Comparison of ENCODE assay signal across 8 cellular contexts in the genomic region with DNA sequence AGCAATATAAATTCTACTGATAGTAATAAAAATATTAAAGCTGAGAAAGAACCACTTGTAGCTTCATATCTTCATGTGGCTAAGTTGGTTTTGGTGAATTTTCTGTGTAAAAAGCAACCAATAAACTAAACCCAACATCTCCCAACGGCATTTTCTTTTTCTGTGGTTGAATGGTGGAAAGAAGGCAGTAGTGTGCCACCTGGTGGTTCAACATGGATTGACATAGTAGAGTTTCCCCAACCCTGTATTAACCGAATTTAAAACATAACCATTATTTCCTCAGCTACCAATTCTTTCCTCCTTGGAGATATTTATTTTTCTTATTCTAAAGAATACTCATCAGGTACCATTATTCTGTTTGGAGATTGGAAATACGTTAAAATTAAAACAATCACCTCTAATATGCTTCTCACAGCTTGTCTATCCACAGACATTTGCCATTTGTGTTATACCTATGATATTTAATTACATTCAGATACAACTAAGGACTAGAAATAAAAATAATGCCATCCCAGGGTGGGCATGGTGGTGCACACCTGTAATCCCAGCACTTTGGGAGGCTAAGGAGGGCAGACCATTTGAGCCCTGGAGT.
DNase-seq lines count a peak whose midpoint lies in the region; ATAC-seq, FAIRE-seq and TF ChIP-seq lines count a peak whose summit lies in the region.

No MANE protein-coding gene starts in this region.

- no peaks in the 10 kb centered on the region for H3K4me1 ChIP-seq in mucosa of descending colon (ENCODE audit: low read depth)

- no peak overlapping the region for H3K4me3 ChIP-seq in mucosa of descending colon

- intact Hi-C loops in mucosa of descending colon (cut with DNase I, micrococcal nuclease), result loop anchor here in 1 of 2 donors (5.0 kb wide), 1 partner anchor 87 kb away; no protein-coding TSS in a partner anchor

- no peak for TF ChIP-seq CTCF in mucosa of descending colon (IDR thresholded peaks at IDR 0.05)

- no peaks in the 10 kb centered on the region for H3K9me3 Mint-ChIP-seq in activated T-cell treated with anti-CD3 and anti-CD28 coated beads, Interleukin-2, amount 50 U/mL, for 24 hours

- no peaks in the 10 kb centered on the region for H3K4me1 Mint-ChIP-seq in activated T-cell treated with anti-CD3 and anti-CD28 coated beads, Interleukin-2, amount 50 U/mL, for 24 hours (ENCODE audit: low read depth)

- peaks cover 6% of the 10 kb centered on the region for H3K27me3 Mint-ChIP-seq in activated T-cell treated with anti-CD3 and anti-CD28 coated beads, Interleukin-2, amount 50 U/mL, for 24 hours

- DNase-seq in activated T-cell treated with anti-CD3 and anti-CD28 coated beads for 1 hour (ENCODE audit: low read depth) (peak; percentile 14), LHCN-M2 (ENCODE audit: low read depth) (peak; percentile 44), T-helper 1 cell (peak in 3 of 5 donors; percentile 6 to 29 (median 22)), mucosa of descending colon (peak in 1 of 3 donors; percentile 81), urothelium cell line (ENCODE audit: low spot score) (peak; percentile 29)
- no peak for DNase-seq in activated T-cell treated with anti-CD3 and anti-CD28 coated beads, Interleukin-2, amount 50 U/mL, for 24 hours
- DNase-seq in effector CD4-positive, alpha-beta T cell, result peak; percentile 13

- no peaks in the 10 kb centered on the region for H3K9me3 ChIP-seq in mucosa of descending colon

- no peak overlapping the region for H3K27ac Mint-ChIP-seq in activated T-cell treated with anti-CD3 and anti-CD28 coated beads, Interleukin-2, amount 50 U/mL, for 24 hours

- H3K36me3 ChIP-seq in mucosa of descending colon (ENCODE audit: low read depth), result no peaks in the 10 kb centered on the region

- peak; percentile 77 for ATAC-seq in GM21737 (IDR thresholded peaks at IDR 0.05; ENCODE audit: unreplicated experiment)
- peak; percentile 65 for ATAC-seq in mucosa of descending colon

- no peak for FAIRE-seq in urothelium cell line (lab: Jason Lieb, UNC)

- no peaks in the 10 kb centered on the region for H3K36me3 Mint-ChIP-seq in activated T-cell treated with anti-CD3 and anti-CD28 coated beads, Interleukin-2, amount 50 U/mL, for 24 hours (ENCODE audit: low read depth)

- H3K4me3 Mint-ChIP-seq in activated T-cell treated with anti-CD3 and anti-CD28 coated beads, Interleukin-2, amount 50 U/mL, for 24 hours, result no peak overlapping the region
